ENCODE assay signal across 25 cellular contexts in genomic region chr16:2425825-2426430, GRCh38. TPM values are rescaled to one million over a fixed set of nuclear protein-coding genes. Genes with fewer than 3 reads are reported as not detected.
"Had no signal": no experiment of that assay in that cellular context is flagged by ENCODE, and none has a peak within 500 bp of the region (broad histone marks: within the 10 kb centered on the region; RNA-seq: fewer than 3 reads in every experiment).

No MANE protein-coding gene starts in this region.

- H3K9me3 ChIP-seq: heart left ventricle, left ventricle myocardium inferior, lower lobe of right lung, pancreas, suprapubic skin, thyroid gland, uterus had no signal

- DNase-seq: effector memory CD4-positive, alpha-beta T cell; heart left ventricle; immature natural killer cell; left cardiac atrium; left ventricle myocardium inferior; lower lobe of right lung; nephron progenitor cell; stimulated activated CD4-positive, alpha-beta T cell treated with anti-CD3 and anti-CD28 coated beads, Interleukin-4, amount 100 ng/mL, for 1 hour; stimulated activated CD8-positive, alpha-beta memory T cell treated with anti-CD3 and anti-CD28 coated beads, Interleukin-4, amount 100 ng/mL, for 48 hours; stimulated activated naive CD8-positive, alpha-beta T cell treated with anti-CD3 and anti-CD28 coated beads, Interleukin-15, Interleukin-2, amounts not matched to agents 100 U/mL and 50 U/mL, for 24 hours; thyroid gland; uterus had no signal

- H3K27me3 Mint-ChIP-seq: memory B cell had no signal

- H3K4me3 Mint-ChIP-seq: memory B cell; mesothelial cell of epicardium; nephron progenitor cell; stimulated activated effector memory CD8-positive, alpha-beta T cell treated with anti-CD3 and anti-CD28 coated beads, Interleukin-12 subunit alpha, Interleukin-12 subunit beta, amount 100 ng/mL, for 72 hours; type B pancreatic cell had no signal

- ATAC-seq: esophagus mucosa; heart left ventricle; left cardiac atrium; lower lobe of right lung; pancreas; right cardiac atrium; stimulated activated effector memory CD8-positive, alpha-beta T cell treated with anti-CD3 and anti-CD28 coated beads, Interleukin-12 subunit alpha, Interleukin-12 subunit beta, amount 100 ng/mL, for 72 hours; stimulated activated naive CD8-positive, alpha-beta T cell treated with anti-CD3 and anti-CD28 coated beads, Interleukin-15, Interleukin-2, amounts not matched to agents 100 U/mL and 50 U/mL, for 24 hours had no signal

- FAIRE-seq: endometrium, frontal cortex, keratinocyte, pancreas had no signal

- H3K36me3 Mint-ChIP-seq: immature natural killer cell, memory B cell, mesothelial cell of epicardium had no signal

- H3K27me3 ChIP-seq: heart left ventricle, pancreas, suprapubic skin, thyroid gland, uterus had no signal

- H3K9me3 Mint-ChIP-seq: immature natural killer cell; memory B cell; mesothelial cell of epicardium; nephron progenitor cell; stimulated activated effector memory CD8-positive, alpha-beta T cell treated with anti-CD3 and anti-CD28 coated beads, Interleukin-12 subunit alpha, Interleukin-12 subunit beta, amount 100 ng/mL, for 72 hours; type B pancreatic cell had no signal

- H3K4me3 ChIP-seq: heart left ventricle, left ventricle myocardium inferior, lower lobe of right lung, pancreas, suprapubic skin, thyroid gland, uterus had no signal

- H3K27ac Mint-ChIP-seq: immature natural killer cell; memory B cell; mesothelial cell of epicardium; nephron progenitor cell; progenitor cell of endocrine pancreas; stimulated activated effector memory CD8-positive, alpha-beta T cell treated with anti-CD3 and anti-CD28 coated beads, Interleukin-12 subunit alpha, Interleukin-12 subunit beta, amount 100 ng/mL, for 72 hours; type B pancreatic cell had no signal

- H3K36me3 ChIP-seq: heart left ventricle, left ventricle myocardium inferior, lower lobe of right lung, pancreas, suprapubic skin, thyroid gland, uterus had no signal

- H3K27ac ChIP-seq: heart left ventricle, left ventricle myocardium inferior, lower lobe of right lung, pancreas, suprapubic skin, thyroid gland, uterus had no signal

RNA-seq across cellular contexts. Expression of gene NTN3, which starts 45.2 kb away (rescaled TPM):
- total RNA-seq: myocyte, suprapubic skin had no signal
- polyA plus RNA-seq: heart left ventricle, immature natural killer cell, keratinocyte had no signal
